Comparison of ENCODE assay signal across 19 cellular contexts in the genomic region with DNA sequence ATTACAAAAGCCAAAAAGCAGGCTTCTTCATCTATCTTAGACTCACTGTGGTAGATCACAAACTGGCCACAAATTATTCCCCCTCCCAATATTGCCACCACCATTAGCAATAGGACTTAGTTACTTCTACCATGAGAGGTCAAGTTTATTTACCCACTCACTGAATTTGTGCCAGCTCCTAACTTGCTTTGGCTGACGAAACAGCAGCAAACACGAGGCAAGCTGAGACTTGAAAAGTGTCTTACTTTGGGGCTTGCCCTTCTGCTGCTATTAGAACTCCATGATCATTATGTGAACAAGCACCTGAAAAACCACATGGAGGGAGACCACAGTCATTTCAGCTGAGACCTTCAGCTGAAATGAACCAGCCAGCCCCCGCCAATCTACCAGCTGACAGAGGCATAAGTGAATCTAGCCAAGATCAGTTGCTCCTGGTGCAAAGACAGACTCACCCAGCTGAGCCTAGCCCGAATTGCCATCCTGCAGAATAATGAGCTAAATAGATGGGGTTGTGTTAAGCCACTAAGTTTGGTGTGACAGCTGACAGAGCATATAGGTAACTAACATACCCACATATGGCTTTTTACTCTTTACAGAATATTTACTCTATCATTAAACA. TPM values are rescaled to one million over a fixed set of nuclear protein-coding genes. Genes with fewer than 3 reads are reported as not detected.
A peak's percentile ranks its signal among the peaks of the same experiment; 100 is the strongest.
DNase-seq lines count a peak whose midpoint lies in the region; FAIRE-seq and TF ChIP-seq lines count a peak whose summit lies in the region.
"Had no signal": no experiment of that assay in that cellular context is flagged by ENCODE, and none has a peak within 500 bp of the region (broad histone marks: within the 10 kb centered on the region; RNA-seq: fewer than 3 reads in every experiment).

No MANE protein-coding gene starts in this region.

- WGBS in thyroid gland, 2 donors, result 63 to 68% methylated on average over 4 of the region's 4 CpGs

- H3K36me3 ChIP-seq in bronchial epithelial cell (ENCODE audit: control insufficient read depth, insufficient read depth, low read length) (peaks cover 12% of the 10 kb centered on the region), thyroid gland (no peaks in the 10 kb centered on the region)
- H3K36me3 ChIP-seq: neural progenitor cell had no signal

- H3K4me3 ChIP-seq in LNCaP clone FGC (ENCODE audit: low read depth, low read length), result no peak overlapping the region
- no peak overlapping the region for H3K4me3 ChIP-seq in bronchial epithelial cell (ENCODE audit: low read depth, low read length)
- H3K4me3 ChIP-seq in thyroid gland (replicated peaks in 1 of 3), result no peak overlapping the region
- H3K4me3 ChIP-seq: neural progenitor cell had no signal

- peak overlapping the region in 1 of 3 donors; percentile 29 for H3K27ac ChIP-seq in thyroid gland
- H3K27ac ChIP-seq: neural progenitor cell had no signal

- TF ChIP-seq POLR2A in thyroid gland (IDR thresholded peaks at IDR 0.05), result no peak

- H3K4me1 ChIP-seq in thyroid gland, result peaks cover 18 to 28% of the 10 kb centered on the region in 2 donors

- H3K9me3 ChIP-seq in thyroid gland, result no peaks in the 10 kb centered on the region

- peak; percentile 72 for DNase-seq in LNCaP clone FGC (ENCODE audit: low read depth)
- peak; percentile 41 for DNase-seq in NCI-H2171 treated with DMSO at 0.1 percent for 48 hours (lab: John Stamatoyannopoulos, UW)
- DNase-seq in bronchial epithelial cell (ENCODE audit: low read depth), result peak; percentile 93
- peak; percentile 7 to 20 for DNase-seq in thyroid gland
- DNase-seq in CD1c-positive myeloid dendritic cell (ENCODE audit: extremely low spot score), result no peak
- DNase-seq in NCI-H526 treated with DMSO at 0.1 percent for 48 hours (lab: John Stamatoyannopoulos, UW), result no peak
- no peak for DNase-seq in GM03348 (ENCODE audit: low spot score)
- DNase-seq: activated CD4-positive, alpha-beta T cell treated with anti-CD3 and anti-CD28 coated beads for 36 hours; activated naive CD4-positive, alpha-beta T cell treated with anti-CD3 and anti-CD28 coated beads, Interleukin-2, amount 10 ng/mL, durations not matched to agents 7 days and 5 days; activated T-cell treated with anti-CD3 and anti-CD28 coated beads, Interleukin-2, amount 50 U/mL, for 48 hours; anterior cingulate cortex; CD8-positive, alpha-beta memory T cell; foreskin fibroblast; NCI-H1048; NCI-H2081 treated with DMSO at 0.1 percent for 48 hours; NCI-H82; stimulated activated CD4-positive, alpha-beta T cell treated with anti-CD3 and anti-CD28 coated beads, Interleukin-2, amount 100 ng/mL, for 24 hours; T-cell had no signal

- FAIRE-seq in bronchial epithelial cell (lab: Jason Lieb, UNC), result no peak

- H3K27me3 ChIP-seq in bronchial epithelial cell (ENCODE audit: control insufficient read depth, insufficient read depth, low read length) (no peaks in the 10 kb centered on the region), thyroid gland (no peaks in the 10 kb centered on the region)
- H3K27me3 ChIP-seq: neural progenitor cell had no signal

- no peak for TF ChIP-seq CTCF in LNCaP clone FGC (IDR thresholded peaks at IDR 0.05; ENCODE audit: control insufficient read depth, extremely low read depth, insufficient read depth)
- TF ChIP-seq CTCF in bronchial epithelial cell (IDR thresholded peaks at IDR 0.05; ENCODE audit: insufficient read depth, low read length, severe bottlenecking), result no peak
- TF ChIP-seq CTCF in thyroid gland (IDR thresholded peaks at IDR 0.05), result no peak

- intact Hi-C loops in thyroid gland (cut with DNase I), result no loop called here

RNA-seq across cellular contexts. Expression of gene WDR41, which starts 5.7 kb away (rescaled TPM):
- total RNA-seq in bronchial epithelial cell (148 and 222 TPM in 2 replicates), thyroid gland (10 to 100 TPM; 63.9 to 93.9 (median 85.0) TPM)

Comparison
In these comparisons a context has a peak if more than half of its experiments do, and no peak if none do; other contexts are left out.
1. DNase-seq: peak in LNCaP clone FGC (single experiment), NCI-H2171 treated with DMSO at 0.1 percent for 48 hours (single experiment), bronchial epithelial cell (single experiment) and thyroid gland (2 of 2); none in CD1c-positive myeloid dendritic cell (single experiment), NCI-H526 treated with DMSO at 0.1 percent for 48 hours (single experiment) and GM03348 (single experiment).